Comparison of ENCODE assay signal across 16 cellular contexts in the genomic region with DNA sequence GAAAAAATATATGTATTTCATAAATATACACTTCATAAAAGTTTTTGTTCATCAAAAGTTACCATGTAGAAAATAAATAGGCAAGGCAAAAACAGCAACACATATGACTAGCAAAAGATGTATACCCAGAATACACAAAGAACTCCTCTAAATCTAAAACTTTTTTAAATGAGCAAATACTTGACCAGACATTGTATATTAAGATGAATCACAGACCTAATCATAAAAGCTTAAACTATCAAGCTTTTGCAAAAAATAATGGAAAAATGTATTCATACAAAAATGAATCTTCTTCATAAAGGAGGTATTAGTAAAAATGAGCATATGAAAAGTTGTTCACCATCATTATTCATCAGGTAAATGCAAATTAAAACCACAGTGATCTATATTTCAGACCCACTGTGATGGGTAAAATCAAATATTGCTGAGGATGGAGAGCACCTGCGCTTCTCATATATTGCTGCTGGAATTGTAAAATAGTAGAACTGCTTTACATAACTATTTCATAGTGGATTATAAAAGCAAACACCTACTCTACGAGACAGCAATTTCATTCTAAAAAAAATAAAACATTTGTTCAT.
DNase-seq lines count a peak whose midpoint lies in the region; ATAC-seq and TF ChIP-seq lines count a peak whose summit lies in the region.
"Had no signal": no experiment of that assay in that cellular context is flagged by ENCODE, and none has a peak within 500 bp of the region (broad histone marks: within the 10 kb centered on the region; RNA-seq: fewer than 3 reads in every experiment).

No MANE protein-coding gene starts in this region.

- no peak overlapping the region for H3K9ac ChIP-seq in PC-3 (ENCODE audit: low read length)
- H3K9ac ChIP-seq: BLaER1 treated with 17β-estradiol and CSF1 and Interleukin-3, amounts not matched to agents 10 nM and 100 nM had no signal

- no peak overlapping the region for H3K4me2 ChIP-seq in PC-3 (ENCODE audit: low read length)
- H3K4me2 ChIP-seq: BLaER1 treated with 17β-estradiol and CSF1 and Interleukin-3, amounts not matched to agents 10 nM and 100 nM; GM23338 had no signal

- BruUV-seq in PC-3 (replicated peaks; lab: Mats Ljungman, UMichigan), result no TSS peak

- no peak for TF ChIP-seq POLR2A in gastroesophageal sphincter (IDR thresholded peaks at IDR 0.05)

- H3K9me2 ChIP-seq in PC-3 (replicated peaks; ENCODE audit: low read length), result no peaks in the 10 kb centered on the region

- H4K20me1 ChIP-seq in PC-3 (ENCODE audit: low read length), result no peaks in the 10 kb centered on the region
- H4K20me1 ChIP-seq: BLaER1 treated with 17β-estradiol and CSF1 and Interleukin-3, amounts not matched to agents 10 nM and 100 nM had no signal

- no peak overlapping the region for H2AFZ ChIP-seq in PC-3 (ENCODE audit: low read length)
- H2AFZ ChIP-seq: GM23338 had no signal

- H3F3A ChIP-seq in PC-3 (ENCODE audit: low read length, unreplicated experiment), result no peaks in the 10 kb centered on the region

- TF ChIP-seq EP300 in gastroesophageal sphincter (IDR thresholded peaks at IDR 0.05), result no peak

- H3K4me3 ChIP-seq in PC-3 (ENCODE audit: low read length) (no peak overlapping the region), gastroesophageal sphincter (no peak overlapping the region), thoracic aorta (no peak overlapping the region), tibial artery (no peak overlapping the region)
- H3K4me3 ChIP-seq: BLaER1 treated with 17β-estradiol and CSF1 and Interleukin-3, amounts not matched to agents 10 nM and 100 nM; GM23338 had no signal

- H3K4me1 ChIP-seq in PC-3 (ENCODE audit: insufficient read depth, low read length) (peaks cover 19% of the 10 kb centered on the region), gastroesophageal sphincter (peaks cover 0 to 25% (median 3%) of the 10 kb centered on the region in 3 donors), thoracic aorta (ENCODE audit: control insufficient read depth in 1 of 2, low read depth in 2 of 2) (peaks cover 7 to 15% of the 10 kb centered on the region in 2 donors), tibial artery (peaks cover 0 to 9% (median 4%) of the 10 kb centered on the region in 4 donors)
- H3K4me1 ChIP-seq: BLaER1 treated with 17β-estradiol and CSF1 and Interleukin-3, amounts not matched to agents 10 nM and 100 nM had no signal

- H3K9me3 ChIP-seq in PC-3 (ENCODE audit: low read length), result no peaks in the 10 kb centered on the region
- no peaks in the 10 kb centered on the region for H3K9me3 ChIP-seq in gastroesophageal sphincter
- H3K9me3 ChIP-seq in thoracic aorta, result no peaks in the 10 kb centered on the region
- H3K9me3 ChIP-seq in tibial artery, result no peaks in the 10 kb centered on the region

- CTCF ChIA-PET in PC-3 (lab: Charles Lee), result no interaction called here

- ATAC-seq in PC-3 (no peak), gastroesophageal sphincter (no peak), thoracic aorta (ENCODE audit: insufficient number of reproducible peaks, low FRiP score, low read depth) (no peak)
- ATAC-seq: GM23338, HCT116 had no signal

- DNase-seq in PC-3 (no peak), thoracic aorta (ENCODE audit: low spot score) (no peak), D341Med (ENCODE audit: low spot score) (no peak), GM19238 (ENCODE audit: insufficient read length, low spot score) (no peak), tibial artery (no peak)
- DNase-seq: CD4-positive, CD25-positive, alpha-beta regulatory T cell; CD8-positive, alpha-beta memory T cell; COR-L47; H7; HFFc6 had no signal

- no peaks in the 10 kb centered on the region for H3K36me3 ChIP-seq in PC-3 (ENCODE audit: low read depth, low read length)
- H3K36me3 ChIP-seq in gastroesophageal sphincter, result no peaks in the 10 kb centered on the region
- H3K36me3 ChIP-seq in thoracic aorta, result no peaks in the 10 kb centered on the region
- H3K36me3 ChIP-seq in tibial artery, result no peaks in the 10 kb centered on the region
- H3K36me3 ChIP-seq: BLaER1 treated with 17β-estradiol and CSF1 and Interleukin-3, amounts not matched to agents 10 nM and 100 nM had no signal

- WGBS in gastroesophageal sphincter (ENCODE audit: low coverage in 1 of 2), 2 donors, result 60 to 95% methylated on average over 2 of the region's 2 CpGs

- H3K27me3 ChIP-seq in PC-3 (ENCODE audit: low read length) (no peaks in the 10 kb centered on the region), gastroesophageal sphincter (no peaks in the 10 kb centered on the region), thoracic aorta (replicated peaks; ENCODE audit: insufficient read depth) (no peaks in the 10 kb centered on the region), tibial artery (no peaks in the 10 kb centered on the region)
- H3K27me3 ChIP-seq: BLaER1 treated with 17β-estradiol and CSF1 and Interleukin-3, amounts not matched to agents 10 nM and 100 nM had no signal

- no peaks in the 10 kb centered on the region for H3K79me2 ChIP-seq in PC-3 (ENCODE audit: low read length)

- peak overlapping the region; percentile 86 for H3K27ac ChIP-seq in 22Rv1
- peak overlapping the region; percentile 54 for H3K27ac ChIP-seq in PC-3 (ENCODE audit: low read length)
- peak overlapping the region; percentile 34 to 78 (median 70) for H3K27ac ChIP-seq in gastroesophageal sphincter
- H3K27ac ChIP-seq in thoracic aorta, result peak overlapping the region; percentile 2 to 13
- H3K27ac ChIP-seq in tibial artery, result no peak overlapping the region
- H3K27ac ChIP-seq: BLaER1 treated with 17β-estradiol and CSF1 and Interleukin-3, amounts not matched to agents 10 nM and 100 nM; HL-60 had no signal

- POLR2A ChIA-PET in PC-3 (lab: Charles Lee; ENCODE audit: unreplicated experiment), result no interaction called here

- intact Hi-C loops in PC-3 (cut with micrococcal nuclease), result no loop called here
- intact Hi-C loops in tibial artery (cut with DNase I; ENCODE audit: low total_unique reads), result no loop called here

- TF ChIP-seq CTCF in 22Rv1 (IDR thresholded peaks at IDR 0.05), result no peak
- TF ChIP-seq CTCF in PC-3 (conservative IDR thresholded peaks at IDR 0.05; ENCODE audit: low read depth, low read length), result no peak
- TF ChIP-seq CTCF in gastroesophageal sphincter (IDR thresholded peaks at IDR 0.05), result no peak
- TF ChIP-seq CTCF in thoracic aorta (IDR thresholded peaks at IDR 0.05), result no peak
- no peak for TF ChIP-seq CTCF in tibial artery (IDR thresholded peaks at IDR 0.05)

Comparison
In these comparisons a context has a peak if more than half of its experiments do, and no peak if none do; other contexts are left out.
1. H3K27ac ChIP-seq: peak in 22Rv1 (single experiment), PC-3 (single experiment), gastroesophageal sphincter (4 of 4) and thoracic aorta (2 of 2); none in tibial artery (0 of 2).